27 cellular contexts compared by ENCODE assay signal in the genomic region with DNA sequence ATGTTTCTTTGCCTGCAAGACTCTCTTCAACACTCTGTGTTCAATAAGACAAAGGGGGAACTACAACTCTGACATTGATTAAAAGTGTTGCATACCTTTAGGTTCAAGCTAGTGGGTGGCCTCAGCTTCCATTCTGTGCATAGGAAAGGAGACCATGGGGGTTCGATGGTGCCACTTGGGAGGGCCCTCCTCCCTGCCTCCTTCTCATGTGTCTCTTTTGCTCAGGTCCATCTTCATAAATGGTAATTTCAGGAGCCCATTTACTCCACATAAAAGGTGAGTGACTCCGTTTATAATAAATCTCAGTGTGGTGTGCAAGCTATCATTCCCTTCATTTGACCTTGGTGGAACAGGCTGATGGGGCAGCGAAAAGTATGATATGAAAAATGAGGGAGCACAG.
"Had no signal": no experiment of that assay in that cellular context is flagged by ENCODE, and none has a peak within 500 bp of the region (broad histone marks: within the 10 kb centered on the region; RNA-seq: fewer than 3 reads in every experiment).

No MANE protein-coding gene starts in this region.

- H3K4me3 ChIP-seq: colonic mucosa, coronary artery, dorsolateral prefrontal cortex, esophagus squamous epithelium, gastrocnemius medialis, gastroesophageal sphincter, heart left ventricle, heart right ventricle had no signal

- H3K9me3 ChIP-seq: colonic mucosa, esophagus squamous epithelium, gastrocnemius medialis, gastroesophageal sphincter, heart left ventricle, heart right ventricle had no signal

- H3K27ac ChIP-seq: colonic mucosa, coronary artery, dorsolateral prefrontal cortex, epithelial cell of prostate, esophagus squamous epithelium, foreskin keratinocyte, gastrocnemius medialis, gastroesophageal sphincter, heart left ventricle, heart right ventricle had no signal

- H3K27me3 ChIP-seq: colonic mucosa, esophagus squamous epithelium, gastroesophageal sphincter, heart left ventricle, heart right ventricle had no signal

- ATAC-seq: effector memory CD8-positive, alpha-beta T cell; esophagus mucosa; foreskin keratinocyte; gastrocnemius medialis; gastroesophageal sphincter; heart left ventricle; heart right ventricle had no signal

- H3K36me3 ChIP-seq: colonic mucosa, esophagus squamous epithelium, gastrocnemius medialis, gastroesophageal sphincter, heart left ventricle, heart right ventricle had no signal

- DNase-seq: colonic mucosa; cortex of kidney; dermis blood vessel endothelial cell; dorsolateral prefrontal cortex; effector CD4-positive, alpha-beta T cell; effector CD8-positive, alpha-beta T cell; effector memory CD4-positive, alpha-beta T cell; effector memory CD8-positive, alpha-beta T cell; endodermal cell; erythroblast; esophagus squamous epithelium; foreskin fibroblast; foreskin keratinocyte; foreskin melanocyte; gastrocnemius medialis; glutamatergic neuron; head of caudate nucleus; heart left ventricle; heart right ventricle had no signal

- H3K4me1 ChIP-seq: colonic mucosa, esophagus squamous epithelium, foreskin keratinocyte, gastrocnemius medialis, heart left ventricle had no signal

- FAIRE-seq: colon, endometrium, endothelial cell of umbilical vein, frontal cortex had no signal
